In the genomic region with DNA sequence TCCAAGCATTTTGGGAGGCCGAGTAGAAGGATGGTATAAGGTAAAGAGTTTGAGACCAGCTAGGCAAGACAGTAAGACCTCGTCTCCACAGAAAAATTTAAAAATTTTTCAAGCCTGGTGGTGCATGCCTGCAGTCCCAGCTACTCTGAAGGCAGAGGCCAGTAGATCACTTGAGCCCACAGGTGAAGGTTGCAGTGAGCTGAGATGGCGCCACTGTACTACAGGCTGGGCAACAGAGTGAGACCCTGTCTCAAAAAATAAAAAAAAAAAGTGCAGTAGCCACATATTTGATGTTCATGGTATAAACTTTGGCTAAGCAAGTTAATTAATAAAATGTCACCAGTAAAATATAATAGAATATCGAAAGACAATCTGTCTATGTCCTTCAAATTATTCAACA, we compare ENCODE assay signal across 25 cellular contexts.
"Had no signal": no experiment of that assay in that cellular context is flagged by ENCODE, and none has a peak within 500 bp of the region (broad histone marks: within the 10 kb centered on the region; RNA-seq: fewer than 3 reads in every experiment).

No MANE protein-coding gene starts in this region.

- H3K27me3 ChIP-seq: breast epithelium, colonic mucosa, dorsolateral prefrontal cortex, left lung, neutrophil, ovary, right atrium auricular region, upper lobe of left lung had no signal

- H3K4me3 ChIP-seq: breast epithelium, colonic mucosa, dorsolateral prefrontal cortex, left lung, lung, ovary, psoas muscle, right atrium auricular region, thoracic aorta, upper lobe of left lung had no signal

- H3K4me1 ChIP-seq: breast epithelium, colonic mucosa, left lung, upper lobe of left lung had no signal

- H3K4me3 Mint-ChIP-seq: activated naive CD8-positive, alpha-beta T cell treated with anti-CD3 and anti-CD28 coated beads for 36 hours; activated T-cell treated with anti-CD3 and anti-CD28 coated beads, Interleukin-2, amount 50 U/mL, for 4 hours; naive thymus-derived CD4-positive, alpha-beta T cell; T-cell; T-helper 2 cell treated with Interferon-gamma antibody and Interleukin-4, amounts not matched to agents 5 μg/mL and 100 μg/mL, for 36 hours had no signal

- DNase-seq: activated CD4-positive, alpha-beta T cell treated with anti-CD3 and anti-CD28 coated beads for 1 hour; activated CD8-positive, alpha-beta memory T cell treated with anti-CD3 and anti-CD28 coated beads, Interleukin-2, amount 50 U/mL, for 4 hours; activated naive CD4-positive, alpha-beta T cell treated with Interleukin-2 at 50 U/mL for 16 hours; activated naive CD8-positive, alpha-beta T cell treated with anti-CD3 and anti-CD28 coated beads for 36 hours; activated T-cell treated with anti-CD3 and anti-CD28 coated beads, Interleukin-2, amount 50 U/mL, for 4 hours; colonic mucosa; dorsolateral prefrontal cortex; kidney glomerular epithelial cell; left lung; naive thymus-derived CD4-positive, alpha-beta T cell; ovary; psoas muscle; stimulated activated CD4-positive, alpha-beta T cell treated with anti-CD3 and anti-CD28 coated beads, Interleukin-4, amount 100 ng/mL, for 24 hours; stimulated activated naive CD4-positive, alpha-beta T cell treated with Interleukin-2 at 50 U/mL for 16 hours; T-cell; upper lobe of left lung; WERI-Rb-1 had no signal

- H3K9me3 ChIP-seq: breast epithelium, colonic mucosa, left lung, neutrophil, ovary, psoas muscle, right atrium auricular region, thoracic aorta, upper lobe of left lung had no signal

- H3K27ac ChIP-seq: breast epithelium, colonic mucosa, epithelial cell of prostate, left lung, neutrophil, ovary, psoas muscle, right atrium auricular region, thoracic aorta, upper lobe of left lung, WERI-Rb-1 had no signal

- H3K36me3 Mint-ChIP-seq: activated naive CD8-positive, alpha-beta T cell treated with anti-CD3 and anti-CD28 coated beads for 36 hours; T-cell had no signal

- H3K36me3 ChIP-seq: breast epithelium, colonic mucosa, left lung, neutrophil, ovary, right atrium auricular region, thoracic aorta, upper lobe of left lung, WERI-Rb-1 had no signal

- H3K27ac Mint-ChIP-seq: activated naive CD8-positive, alpha-beta T cell treated with anti-CD3 and anti-CD28 coated beads for 36 hours; activated T-helper 2 cell treated with anti-CD3 and anti-CD28 coated beads, Interferon-gamma antibody, Interleukin-2, Interleukin-4, amounts not matched to agents 10 μg/mL and 5 μg/mL and 100 μg/mL, durations not matched to agents 14 hours and 24 hours and 36 hours; naive thymus-derived CD4-positive, alpha-beta T cell; T-cell; T-helper 2 cell treated with Interferon-gamma antibody and Interleukin-4, amounts not matched to agents 5 μg/mL and 100 μg/mL, for 36 hours had no signal

- H3K4me1 Mint-ChIP-seq: activated naive CD8-positive, alpha-beta T cell treated with anti-CD3 and anti-CD28 coated beads for 36 hours; naive thymus-derived CD4-positive, alpha-beta T cell; T-cell had no signal

- H3K9me3 Mint-ChIP-seq: activated naive CD8-positive, alpha-beta T cell treated with anti-CD3 and anti-CD28 coated beads for 36 hours; activated T-cell treated with anti-CD3 and anti-CD28 coated beads, Interleukin-2, amount 50 U/mL, for 4 hours; activated T-helper 2 cell treated with anti-CD3 and anti-CD28 coated beads, Interferon-gamma antibody, Interleukin-2, Interleukin-4, amounts not matched to agents 10 μg/mL and 5 μg/mL and 100 μg/mL, durations not matched to agents 14 hours and 24 hours and 36 hours; naive thymus-derived CD4-positive, alpha-beta T cell; T-cell; T-helper 2 cell treated with Interferon-gamma antibody and Interleukin-4, amounts not matched to agents 5 μg/mL and 100 μg/mL, for 36 hours had no signal
